ENCODE assay signal across 1 cellular context in the genomic region with DNA sequence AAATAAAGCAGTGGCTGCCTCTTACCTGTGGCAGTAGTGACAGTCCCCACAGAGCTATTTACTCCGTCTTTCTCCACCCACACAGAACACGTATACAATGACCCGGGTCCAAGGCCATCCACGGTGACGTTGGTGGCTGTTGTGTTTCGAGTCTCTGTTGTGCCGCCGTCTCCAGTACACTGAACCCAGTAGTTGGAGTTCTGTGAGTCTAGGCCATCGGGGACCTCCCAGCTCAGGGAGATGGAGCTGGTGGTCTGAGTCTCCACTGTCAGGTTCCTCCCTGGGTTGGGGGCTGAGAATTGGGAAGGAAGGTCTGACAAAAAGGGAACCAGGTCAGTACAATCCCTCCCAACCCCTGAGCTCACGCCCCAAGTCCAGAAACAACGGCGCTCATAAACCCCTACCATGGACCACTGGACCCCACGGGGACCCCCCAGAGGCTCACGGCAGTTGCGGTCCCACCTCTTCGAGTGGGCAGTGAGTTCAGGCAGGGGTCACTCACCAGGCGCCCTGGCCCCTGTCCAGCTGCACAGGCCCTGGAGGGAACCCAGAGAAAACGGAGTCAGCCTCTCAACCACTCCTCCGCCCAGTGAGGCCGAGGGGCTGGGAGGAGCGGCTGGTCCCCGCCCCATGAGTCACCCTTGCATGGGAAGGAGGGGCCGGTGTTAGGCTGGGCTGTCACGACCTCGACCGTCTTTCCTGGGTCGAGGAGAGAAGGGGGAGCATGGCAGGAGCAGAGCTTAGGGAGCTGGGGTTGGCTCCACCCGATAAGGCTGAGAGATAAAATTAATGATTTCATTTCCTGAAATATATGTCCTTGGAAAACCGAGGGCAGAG.
TF ChIP-seq lines count a peak whose summit lies in the region.

No MANE protein-coding gene starts in this region.

TF ChIP-seq in HepG2, 621 proteins besides CTCF, POLR2A, EP300 and RAD21 (continued from another document and continues in another):
- TF ChIP-seq, protein P1, sequence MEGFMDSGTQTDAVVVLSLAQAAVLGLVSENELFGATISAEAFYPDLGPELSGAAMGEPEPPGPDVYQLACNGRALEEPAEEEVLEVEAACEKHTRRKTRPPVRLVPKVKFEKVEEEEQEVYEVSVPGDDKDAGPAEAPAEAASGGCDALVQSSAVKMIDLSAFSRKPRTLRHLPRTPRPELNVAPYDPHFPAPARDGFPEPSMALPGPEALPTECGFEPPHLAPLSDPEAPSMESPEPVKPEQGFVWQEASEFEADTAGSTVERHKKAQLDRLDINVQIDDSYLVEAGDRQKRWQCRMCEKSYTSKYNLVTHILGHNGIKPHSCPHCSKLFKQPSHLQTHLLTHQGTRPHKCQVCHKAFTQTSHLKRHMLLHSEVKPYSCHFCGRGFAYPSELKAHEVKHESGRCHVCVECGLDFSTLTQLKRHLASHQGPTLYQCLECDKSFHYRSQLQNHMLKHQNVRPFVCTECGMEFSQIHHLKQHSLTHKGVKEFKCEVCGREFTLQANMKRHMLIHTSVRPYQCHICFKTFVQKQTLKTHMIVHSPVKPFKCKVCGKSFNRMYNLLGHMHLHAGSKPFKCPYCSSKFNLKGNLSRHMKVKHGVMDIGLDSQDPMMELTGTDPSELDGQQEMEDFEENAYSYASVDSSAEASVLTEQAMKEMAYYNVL (CRISPR knock-in tag; IDR thresholded peaks at IDR 0.05; ENCODE audit: borderline replicate concordance), result peak; percentile 77; the same call in 1 of the 2 replicates
- TF ChIP-seq, protein P2, sequence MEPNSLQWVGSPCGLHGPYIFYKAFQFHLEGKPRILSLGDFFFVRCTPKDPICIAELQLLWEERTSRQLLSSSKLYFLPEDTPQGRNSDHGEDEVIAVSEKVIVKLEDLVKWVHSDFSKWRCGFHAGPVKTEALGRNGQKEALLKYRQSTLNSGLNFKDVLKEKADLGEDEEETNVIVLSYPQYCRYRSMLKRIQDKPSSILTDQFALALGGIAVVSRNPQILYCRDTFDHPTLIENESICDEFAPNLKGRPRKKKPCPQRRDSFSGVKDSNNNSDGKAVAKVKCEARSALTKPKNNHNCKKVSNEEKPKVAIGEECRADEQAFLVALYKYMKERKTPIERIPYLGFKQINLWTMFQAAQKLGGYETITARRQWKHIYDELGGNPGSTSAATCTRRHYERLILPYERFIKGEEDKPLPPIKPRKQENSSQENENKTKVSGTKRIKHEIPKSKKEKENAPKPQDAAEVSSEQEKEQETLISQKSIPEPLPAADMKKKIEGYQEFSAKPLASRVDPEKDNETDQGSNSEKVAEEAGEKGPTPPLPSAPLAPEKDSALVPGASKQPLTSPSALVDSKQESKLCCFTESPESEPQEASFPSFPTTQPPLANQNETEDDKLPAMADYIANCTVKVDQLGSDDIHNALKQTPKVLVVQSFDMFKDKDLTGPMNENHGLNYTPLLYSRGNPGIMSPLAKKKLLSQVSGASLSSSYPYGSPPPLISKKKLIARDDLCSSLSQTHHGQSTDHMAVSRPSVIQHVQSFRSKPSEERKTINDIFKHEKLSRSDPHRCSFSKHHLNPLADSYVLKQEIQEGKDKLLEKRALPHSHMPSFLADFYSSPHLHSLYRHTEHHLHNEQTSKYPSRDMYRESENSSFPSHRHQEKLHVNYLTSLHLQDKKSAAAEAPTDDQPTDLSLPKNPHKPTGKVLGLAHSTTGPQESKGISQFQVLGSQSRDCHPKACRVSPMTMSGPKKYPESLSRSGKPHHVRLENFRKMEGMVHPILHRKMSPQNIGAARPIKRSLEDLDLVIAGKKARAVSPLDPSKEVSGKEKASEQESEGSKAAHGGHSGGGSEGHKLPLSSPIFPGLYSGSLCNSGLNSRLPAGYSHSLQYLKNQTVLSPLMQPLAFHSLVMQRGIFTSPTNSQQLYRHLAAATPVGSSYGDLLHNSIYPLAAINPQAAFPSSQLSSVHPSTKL (CRISPR knock-in tag; IDR thresholded peaks at IDR 0.05), result peak; percentile 59
- TF ChIP-seq CREBL2 (CRISPR knock-in tag; IDR thresholded peaks at IDR 0.05; ENCODE audit: borderline replicate concordance) (peak; percentile 39; the same call in 1 of the 2 replicates), ZNF737 (CRISPR knock-in tag; IDR thresholded peaks at IDR 0.05; ENCODE audit: borderline replicate concordance) (0 out of 2 replicates have a peak, but pooled peaks have one; percentile 74), THRA (CRISPR knock-in tag; IDR thresholded peaks at IDR 0.05; ENCODE audit: borderline replicate concordance) (peak; percentile 73; the same call in 1 of the 2 replicates), ZBTB40 (IDR thresholded peaks at IDR 0.05) (no peak), ZBTB40 (CRISPR knock-in tag; IDR thresholded peaks at IDR 0.05) (peak; percentile 78), ZNF691 (CRISPR knock-in tag; IDR thresholded peaks at IDR 0.05; ENCODE audit: borderline replicate concordance, low read depth) (peak; percentile 65; the same call in 1 of the 2 replicates), ZNF879 (CRISPR knock-in tag; IDR thresholded peaks at IDR 0.05) (no peak), RARA (CRISPR knock-in tag; IDR thresholded peaks at IDR 0.05) (peak; percentile 87), PTBP1 (IDR thresholded peaks at IDR 0.05; ENCODE audit: low read depth, low read length, poor library complexity, severe bottlenecking) (peak; percentile 70), PHF21A (CRISPR knock-in tag; IDR thresholded peaks at IDR 0.05) (peak; percentile 68), ZBTB1 (CRISPR knock-in tag; IDR thresholded peaks at IDR 0.05; ENCODE audit: borderline replicate concordance) (no peak), ZNF451 (CRISPR knock-in tag; IDR thresholded peaks at IDR 0.05) (no peak), PHF5A (CRISPR knock-in tag; IDR thresholded peaks at IDR 0.05; ENCODE audit: low read depth, unreplicated experiment) (peak; percentile 79), MTF1 (CRISPR knock-in tag; IDR thresholded peaks at IDR 0.05) (no peak), ZC3H13 (CRISPR knock-in tag; IDR thresholded peaks at IDR 0.05) (peak; percentile 27), ZSCAN21 (CRISPR knock-in tag; IDR thresholded peaks at IDR 0.05; ENCODE audit: borderline replicate concordance) (peak; percentile 59; the same call in 1 of the 2 replicates), NCOR1 (IDR thresholded peaks at IDR 0.05; ENCODE audit: borderline replicate concordance, low read length) (0 out of 2 replicates have a peak, but pooled peaks have one; percentile 51)
- TF ChIP-seq, protein P3, sequence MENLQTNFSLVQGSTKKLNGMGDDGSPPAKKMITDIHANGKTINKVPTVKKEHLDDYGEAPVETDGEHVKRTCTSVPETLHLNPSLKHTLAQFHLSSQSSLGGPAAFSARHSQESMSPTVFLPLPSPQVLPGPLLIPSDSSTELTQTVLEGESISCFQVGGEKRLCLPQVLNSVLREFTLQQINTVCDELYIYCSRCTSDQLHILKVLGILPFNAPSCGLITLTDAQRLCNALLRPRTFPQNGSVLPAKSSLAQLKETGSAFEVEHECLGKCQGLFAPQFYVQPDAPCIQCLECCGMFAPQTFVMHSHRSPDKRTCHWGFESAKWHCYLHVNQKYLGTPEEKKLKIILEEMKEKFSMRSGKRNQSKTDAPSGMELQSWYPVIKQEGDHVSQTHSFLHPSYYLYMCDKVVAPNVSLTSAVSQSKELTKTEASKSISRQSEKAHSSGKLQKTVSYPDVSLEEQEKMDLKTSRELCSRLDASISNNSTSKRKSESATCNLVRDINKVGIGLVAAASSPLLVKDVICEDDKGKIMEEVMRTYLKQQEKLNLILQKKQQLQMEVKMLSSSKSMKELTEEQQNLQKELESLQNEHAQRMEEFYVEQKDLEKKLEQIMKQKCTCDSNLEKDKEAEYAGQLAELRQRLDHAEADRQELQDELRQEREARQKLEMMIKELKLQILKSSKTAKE (CRISPR knock-in tag; IDR thresholded peaks at IDR 0.05; ENCODE audit: borderline replicate concordance), result peak; percentile 83; the same call in 1 of the 2 replicates
- TF ChIP-seq, protein P4, sequence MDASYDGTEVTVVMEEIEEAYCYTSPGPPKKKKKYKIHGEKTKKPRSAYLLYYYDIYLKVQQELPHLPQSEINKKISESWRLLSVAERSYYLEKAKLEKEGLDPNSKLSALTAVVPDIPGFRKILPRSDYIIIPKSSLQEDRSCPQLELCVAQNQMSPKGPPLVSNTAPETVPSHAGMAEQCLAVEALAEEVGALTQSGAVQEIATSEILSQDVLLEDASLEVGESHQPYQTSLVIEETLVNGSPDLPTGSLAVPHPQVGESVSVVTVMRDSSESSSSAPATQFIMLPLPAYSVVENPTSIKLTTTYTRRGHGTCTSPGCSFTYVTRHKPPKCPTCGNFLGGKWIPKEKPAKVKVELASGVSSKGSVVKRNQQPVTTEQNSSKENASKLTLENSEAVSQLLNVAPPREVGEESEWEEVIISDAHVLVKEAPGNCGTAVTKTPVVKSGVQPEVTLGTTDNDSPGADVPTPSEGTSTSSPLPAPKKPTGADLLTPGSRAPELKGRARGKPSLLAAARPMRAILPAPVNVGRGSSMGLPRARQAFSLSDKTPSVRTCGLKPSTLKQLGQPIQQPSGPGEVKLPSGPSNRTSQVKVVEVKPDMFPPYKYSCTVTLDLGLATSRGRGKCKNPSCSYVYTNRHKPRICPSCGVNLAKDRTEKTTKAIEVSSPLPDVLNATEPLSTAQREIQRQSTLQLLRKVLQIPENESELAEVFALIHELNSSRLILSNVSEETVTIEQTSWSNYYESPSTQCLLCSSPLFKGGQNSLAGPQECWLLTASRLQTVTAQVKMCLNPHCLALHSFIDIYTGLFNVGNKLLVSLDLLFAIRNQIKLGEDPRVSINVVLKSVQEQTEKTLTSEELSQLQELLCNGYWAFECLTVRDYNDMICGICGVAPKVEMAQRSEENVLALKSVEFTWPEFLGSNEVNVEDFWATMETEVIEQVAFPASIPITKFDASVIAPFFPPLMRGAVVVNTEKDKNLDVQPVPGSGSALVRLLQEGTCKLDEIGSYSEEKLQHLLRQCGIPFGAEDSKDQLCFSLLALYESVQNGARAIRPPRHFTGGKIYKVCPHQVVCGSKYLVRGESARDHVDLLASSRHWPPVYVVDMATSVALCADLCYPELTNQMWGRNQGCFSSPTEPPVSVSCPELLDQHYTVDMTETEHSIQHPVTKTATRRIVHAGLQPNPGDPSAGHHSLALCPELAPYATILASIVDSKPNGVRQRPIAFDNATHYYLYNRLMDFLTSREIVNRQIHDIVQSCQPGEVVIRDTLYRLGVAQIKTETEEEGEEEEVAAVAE (CRISPR knock-in tag; IDR thresholded peaks at IDR 0.05; ENCODE audit: borderline replicate concordance), result peak; percentile 20; the same call in 1 of the 2 replicates
